ENCODE assay signal across 1 cellular context in genomic region chr14:38185661-38186060, GRCh38.
TF ChIP-seq lines count a peak whose summit lies in the region.

No MANE protein-coding gene starts in this region.

TF ChIP-seq in GM23338, 12 proteins besides CTCF, POLR2A, EP300 and RAD21 (continued from another document):
- no peak for TF ChIP-seq ZNF331 (CRISPR knock-in tag; IDR thresholded peaks at IDR 0.05; ENCODE audit: low read depth)
- no peak for TF ChIP-seq EZH2 (IDR thresholded peaks at IDR 0.05; ENCODE audit: low read depth, unreplicated experiment)
- TF ChIP-seq ZNF114 (CRISPR knock-in tag; IDR thresholded peaks at IDR 0.05), result no peak
- TF ChIP-seq JUNB (IDR thresholded peaks at IDR 0.05; ENCODE audit: unreplicated experiment), result no peak
- no peak for TF ChIP-seq EZH2phosphoT487 (IDR thresholded peaks at IDR 0.05; ENCODE audit: unreplicated experiment)
- no peak for TF ChIP-seq ZNF462 (CRISPR knock-in tag; IDR thresholded peaks at IDR 0.05)
- TF ChIP-seq NANOG (IDR thresholded peaks at IDR 0.05; ENCODE audit: borderline replicate concordance), result no peak
- no peak for TF ChIP-seq CREB1 (CRISPR knock-in tag; IDR thresholded peaks at IDR 0.05; ENCODE audit: low read depth)
- TF ChIP-seq ETS1 (IDR thresholded peaks at IDR 0.05), result no peak
- TF ChIP-seq STAT1 (IDR thresholded peaks at IDR 0.05; ENCODE audit: unreplicated experiment), result no peak
- TF ChIP-seq REST (IDR thresholded peaks at IDR 0.05; ENCODE audit: unreplicated experiment), result no peak
